22 cellular contexts compared by ENCODE assay signal in the genomic region with DNA sequence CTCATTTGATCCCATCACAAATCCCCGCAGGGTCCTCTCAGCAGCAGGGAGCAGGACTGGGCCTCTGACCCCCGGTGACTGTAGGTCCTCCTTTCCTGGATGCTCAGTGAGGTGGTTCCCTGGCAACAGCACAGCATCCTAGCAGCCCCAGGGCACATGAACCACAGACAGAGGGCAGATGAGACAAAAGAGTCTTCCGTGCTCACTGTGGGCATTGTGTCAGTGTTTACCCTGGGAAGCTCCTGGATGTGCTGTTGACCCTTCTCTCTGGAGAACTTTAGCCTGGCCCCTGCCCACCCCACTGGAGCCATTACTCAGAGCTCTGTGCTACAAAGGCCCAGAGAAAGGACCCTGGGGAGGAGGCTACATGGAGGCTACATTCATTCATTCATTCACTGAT. TPM values are rescaled to one million over a fixed set of nuclear protein-coding genes. Genes with fewer than 3 reads are reported as not detected.
DNase-seq lines count a peak whose midpoint lies in the region; ATAC-seq, FAIRE-seq and TF ChIP-seq lines count a peak whose summit lies in the region.
"Had no signal": no experiment of that assay in that cellular context is flagged by ENCODE, and none has a peak within 500 bp of the region (broad histone marks: within the 10 kb centered on the region; RNA-seq: fewer than 3 reads in every experiment).

No MANE protein-coding gene starts in this region.

- no peak overlapping the region for H3K23ac ChIP-seq in H9 (ENCODE audit: insufficient read length, low read depth, low read length)

- POLR2A ChIA-PET in HepG2 (lab: Yijun Ruan, JAX), result no interaction called here

- no peak overlapping the region for H3K4me3 ChIP-seq in HepG2 (replicated peaks in 1 of 3; ENCODE audit: insufficient read depth in 1 of 3, low read depth in 2 of 3, low read length in 3 of 3)
- no peak overlapping the region for H3K4me3 ChIP-seq in GM23248
- H3K4me3 ChIP-seq: HAP-1 had no signal

- no peak overlapping the region for H4K8ac ChIP-seq in H9 (replicated peaks; ENCODE audit: insufficient read length, low read depth, low read length)

- peaks cover 6% of the 10 kb centered on the region for H3K23me2 ChIP-seq in H9 (ENCODE audit: insufficient read length, low read depth, low read length, poor library complexity, severe bottlenecking)

- H3K27me3 ChIP-seq in HepG2 (ENCODE audit: control insufficient read depth in 1 of 2, insufficient read depth in 2 of 2, low read length in 2 of 2), result peaks cover 2 to 11% of the 10 kb centered on the region in 2 experiments; a peak in 3 of 5 replicates
- H3K27me3 ChIP-seq in H9 (ENCODE audit: insufficient read depth, low read length), result no peaks in the 10 kb centered on the region
- peaks cover 15% of the 10 kb centered on the region; the same call in 1 of the 2 replicates for H3K27me3 ChIP-seq in GM23248 (replicated peaks; ENCODE audit: insufficient read depth)
- H3K27me3 ChIP-seq: BE2C had no signal

- H3K9ac ChIP-seq in HepG2 (ENCODE audit: insufficient read depth, low read depth, low read length) (no peak overlapping the region), H9 (ENCODE audit: extremely low read depth, insufficient read length, low read length) (no peak overlapping the region), GM23248 (no peak overlapping the region)

- TF ChIP-seq CTCF in HepG2 (CRISPR knock-in tag; IDR thresholded peaks at IDR 0.05) (peak; percentile 22; the same call in 1 of the 2 replicates), H9 (conservative IDR thresholded peaks at IDR 0.05) (no peak)

- no peak overlapping the region for H3K18ac ChIP-seq in H9 (ENCODE audit: insufficient read length, low read depth, low read length)

- no peaks in the 10 kb centered on the region for H3K79me2 ChIP-seq in HepG2 (ENCODE audit: insufficient read depth, low read length)
- H3K79me2 ChIP-seq in H9 (ENCODE audit: insufficient read depth, low read length), result no peaks in the 10 kb centered on the region
- no peaks in the 10 kb centered on the region for H3K79me2 ChIP-seq in GM23248 (ENCODE audit: insufficient read depth)

- H4K20me1 ChIP-seq in HepG2 (ENCODE audit: insufficient read depth, low read length) (no peaks in the 10 kb centered on the region), H9 (ENCODE audit: control insufficient read depth, insufficient read depth, insufficient read length) (no peaks in the 10 kb centered on the region), GM23248 (ENCODE audit: insufficient read depth) (no peaks in the 10 kb centered on the region)

- H3K9me3 Mint-ChIP-seq in H9, result no peaks in the 10 kb centered on the region; a peak in 1 of 5 replicates
- H3K9me3 Mint-ChIP-seq: CD8-positive, alpha-beta memory T cell had no signal

- H3K56ac ChIP-seq in H9 (ENCODE audit: insufficient read length, low read depth, low read length), result no peak overlapping the region

- H3K9me3 ChIP-seq in HepG2 (ENCODE audit: low read length) (no peaks in the 10 kb centered on the region), H9 (ENCODE audit: control insufficient read depth, low read depth, low read length) (no peaks in the 10 kb centered on the region), GM23248 (ENCODE audit: low read depth) (no peaks in the 10 kb centered on the region)
- H3K9me3 ChIP-seq: BE2C, Caco-2, HAP-1 had no signal

- TF ChIP-seq POLR2A in HepG2 (IDR thresholded peaks at IDR 0.05; ENCODE audit: insufficient read depth in 1 of 2, low read depth in 2 of 2, low read length in 2 of 2), result no peak

- no peak overlapping the region for H2BK12ac ChIP-seq in H9 (ENCODE audit: insufficient read length, low read depth, low read length)

- no peaks in the 10 kb centered on the region; the same call in 1 of the 2 replicates for H3K27me3 Mint-ChIP-seq in H9 (ENCODE audit: low read depth)

- H2AFZ ChIP-seq in HepG2 (ENCODE audit: low read length), result no peak overlapping the region
- no peak overlapping the region for H2AFZ ChIP-seq in H9 (ENCODE audit: low read length)
- no peak overlapping the region for H2AFZ ChIP-seq in GM23248

- intact Hi-C loops in HepG2 (cut with micrococcal nuclease; ENCODE audit: unreplicated experiment), result no loop called here

- TF ChIP-seq EP300 in HepG2 (IDR thresholded peaks at IDR 0.05; ENCODE audit: low read depth in 2 of 2, low read length in 2 of 2), result no peak
- no peak for TF ChIP-seq EP300 in HepG2 (CRISPR knock-in tag; IDR thresholded peaks at IDR 0.05; ENCODE audit: borderline replicate concordance)

- no peaks in the 10 kb centered on the region for H3K9me2 ChIP-seq in GM23248 (ENCODE audit: insufficient read depth)

- BruUV-seq in HepG2 (replicated peaks; lab: Mats Ljungman, UMichigan), result no TSS peak

- no peak for TF ChIP-seq RAD21 in HepG2 (CRISPR knock-in tag; IDR thresholded peaks at IDR 0.05)

- WGBS in HepG2 (ENCODE audit: low lambda C conversion rate), result 20% methylated on average over 1 of the region's 3 CpGs
- no CpG with 5 or more reads among the region's 3 CpGs for WGBS in H9 (ENCODE audit: extremely low coverage, insufficient read length, low lambda C conversion rate)
- 81 to 82% methylated on average over 3 of the region's 3 CpGs for WGBS in GM23248 (ENCODE audit: low coverage in 1 of 2, low lambda C conversion rate in 2 of 2, missing lambda C conversion rate in 2 of 2), 2 experiments

- H3K36me3 ChIP-seq in HepG2 (replicated peaks in 1 of 2; ENCODE audit: control insufficient read depth in 1 of 2, insufficient read depth in 2 of 2, low read length in 2 of 2), result no peaks in the 10 kb centered on the region
- no peaks in the 10 kb centered on the region for H3K36me3 ChIP-seq in GM23248 (ENCODE audit: low read depth)
- H3K36me3 ChIP-seq: BE2C, HAP-1 had no signal

- no peak overlapping the region for H3K4me3 Mint-ChIP-seq in H9
- H3K4me3 Mint-ChIP-seq: CD4-positive, CD25-positive, alpha-beta regulatory T cell; CD8-positive, alpha-beta memory T cell had no signal

- no peak overlapping the region for H2AK5ac ChIP-seq in H9 (ENCODE audit: insufficient read length, low read length)

- H3K27ac ChIP-seq in HepG2 (ENCODE audit: extremely low read length, insufficient read depth, low read length) (no peak overlapping the region), H9 (ENCODE audit: insufficient read length, low read depth, low read length) (no peak overlapping the region), GM23248 (no peak overlapping the region)

- H3K14ac ChIP-seq in H9 (ENCODE audit: insufficient read depth, low read length), result no peak overlapping the region

- in situ Hi-C loops in HepG2 (cut with HindIII; ENCODE audit: extremely low pct_ligation_motif_present, low pct_unique_long_range_greater_than_20kb), result no loop called here
- in situ Hi-C loops in GM23248 (cut with MboI), result no loop called here

- no peaks in the 10 kb centered on the region for H3F3A ChIP-seq in GM23248 (ENCODE audit: insufficient read depth)

- no peaks in the 10 kb centered on the region for H3K79me1 ChIP-seq in H9 (ENCODE audit: insufficient read depth, low read depth, low read length, poor library complexity, severe bottlenecking)

- no peak overlapping the region for H2BK5ac ChIP-seq in H9 (ENCODE audit: insufficient read length, low read length)

- no peak overlapping the region for H4K91ac ChIP-seq in H9 (ENCODE audit: insufficient read length, low read depth, low read length)

- no peak overlapping the region for H3K4ac ChIP-seq in H9 (ENCODE audit: low read depth, low read length)

- no peak overlapping the region for H3K4me2 ChIP-seq in HepG2 (ENCODE audit: low read depth, low read length)
- H3K4me2 ChIP-seq in H9 (ENCODE audit: insufficient read depth, insufficient read length, low read length), result no peak overlapping the region
- H3K4me2 ChIP-seq in GM23248 (ENCODE audit: unreplicated experiment), result no peak overlapping the region

- peaks cover 30 to 35% of the 10 kb centered on the region in 2 experiments for H3K4me1 Mint-ChIP-seq in H9
- H3K4me1 Mint-ChIP-seq: CD8-positive, alpha-beta memory T cell had no signal

- H3K4me1 ChIP-seq in HepG2 (ENCODE audit: insufficient read depth, low read length) (peaks cover 15% of the 10 kb centered on the region), H9 (ENCODE audit: insufficient read depth, low read length) (peaks cover 8% of the 10 kb centered on the region; the same call in 1 of the 2 replicates), GM23248 (ENCODE audit: insufficient read depth) (no peaks in the 10 kb centered on the region)
- H3K4me1 ChIP-seq: HAP-1 had no signal

- peak; percentile 0 for DNase-seq in COLO668 (lab: John Stamatoyannopoulos, UW; ENCODE audit: unreplicated experiment)
- DNase-seq in ELF-1 (ENCODE audit: low read depth, low spot score), result peak; percentile 8
- peak; percentile 76 for DNase-seq in NCI-H748 (lab: John Stamatoyannopoulos, UW; ENCODE audit: unreplicated experiment)
- peak; percentile 45 for DNase-seq in HepG2 (ENCODE audit: low spot score)
- no peak for DNase-seq in H9
- no peak for DNase-seq in activated CD4-positive, alpha-beta T cell treated with anti-CD3 and anti-CD28 coated beads for 1 hour
- DNase-seq in GM23248, result no peak
- DNase-seq: ACHN; BE2C; C1 segment of cervical spinal cord; Caco-2; CD4-positive, CD25-positive, alpha-beta regulatory T cell; CD8-positive, alpha-beta memory T cell; DMS79; GF-D8 had no signal

- no peak overlapping the region for H2BK15ac ChIP-seq in H9 (ENCODE audit: low read depth, low read length)

- H3K27ac Mint-ChIP-seq in H9, result no peak overlapping the region
- H3K27ac Mint-ChIP-seq: CD4-positive, CD25-positive, alpha-beta regulatory T cell had no signal

- no peaks in the 10 kb centered on the region for H3K36me3 Mint-ChIP-seq in H9 (ENCODE audit: insufficient read depth in 1 of 3, low read depth in 3 of 3)
- H3K36me3 Mint-ChIP-seq: CD4-positive, CD25-positive, alpha-beta regulatory T cell; CD8-positive, alpha-beta memory T cell had no signal

- H3T11ph ChIP-seq in H9 (ENCODE audit: low read length), result no peak overlapping the region

- FAIRE-seq in HepG2 (lab: Jason Lieb, UNC), result no peak
- FAIRE-seq: A204.1, D721Med, H1 had no signal

- H2BK120ac ChIP-seq in H9 (ENCODE audit: low read depth, low read length, poor library complexity, severe bottlenecking), result no peak overlapping the region

- ATAC-seq in HepG2, result peak; percentile 78
- ATAC-seq in GM21717 (IDR thresholded peaks at IDR 0.05; ENCODE audit: unreplicated experiment), result no peak

- H2BK20ac ChIP-seq in H9 (ENCODE audit: low read depth, low read length, poor library complexity, severe bottlenecking), result no peak overlapping the region

- CTCF ChIA-PET in HepG2 (lab: Yijun Ruan, JAX; ENCODE audit: low intra/inter-chr PET ratio, low total read pairs), result no interaction called here

- no peak overlapping the region for H4K5ac ChIP-seq in H9 (ENCODE audit: insufficient read length, low read depth, low read length)

RNA-seq across cellular contexts. Expression of gene TMEM220, which starts 21.7 kb away (rescaled TPM):
- total RNA-seq in HepG2 (2016; rRNA removed; fragmentation: Illumina TruSeq; extraction: Trizol), result 0.73 and 2.2 TPM in 2 replicates
- total RNA-seq in HepG2 (2016; cell fraction: cytosol; rRNA removed; fragmentation: Illumina TruSeq; extraction: Trizol; ENCODE audit: low read depth), result 1.3 and 1.8 TPM in 2 replicates
- total RNA-seq in HepG2 (2016; cell fraction: insoluble cytoplasmic fraction; rRNA removed; fragmentation: Illumina TruSeq; extraction: Trizol), result 1.7 and 2.0 TPM in 2 replicates
- total RNA-seq in HepG2 (2016; cell fraction: membrane; rRNA removed; fragmentation: Illumina TruSeq; extraction: Trizol), result 1.8 and 2.3 TPM in 2 replicates
- total RNA-seq in HepG2 (2016; cell fraction: nucleus; rRNA removed; fragmentation: Illumina TruSeq; extraction: Trizol), result 1.0 and 1.6 TPM in 2 replicates
- 1.3 and 1.8 TPM in 2 replicates for polyA plus RNA-seq in HepG2 (2011; rRNA removed)
- polyA plus RNA-seq in HepG2 (2011; cell fraction: cytosol; rRNA removed), result 0.56 and 1.4 TPM in 2 replicates
- 0.87 and 1.0 TPM in 2 replicates for polyA plus RNA-seq in HepG2 (2011; cell fraction: nucleus; rRNA removed)
- 1.2 and 3.6 TPM in 2 replicates for polyA plus RNA-seq in HepG2 (2012)
- polyA plus RNA-seq in HepG2 (2016; cell fraction: cytosol; fragmentation: Illumina TruSeq; extraction: Trizol; ENCODE audit: low read depth), result 2.8 and 3.3 TPM in 2 replicates
- 1.4 and 2.6 TPM in 2 replicates for polyA plus RNA-seq in HepG2 (2016; cell fraction: insoluble cytoplasmic fraction; fragmentation: Illumina TruSeq; extraction: Trizol; ENCODE audit: low read depth)
- 1.4 and 1.9 TPM in 2 replicates for polyA plus RNA-seq in HepG2 (2016; cell fraction: membrane; fragmentation: Illumina TruSeq; extraction: Trizol; ENCODE audit: low read depth)
- polyA plus RNA-seq in HepG2 (2016; cell fraction: nucleus; fragmentation: Illumina TruSeq; extraction: Trizol; ENCODE audit: insufficient read depth, low read depth), result 2.5 and 5.7 TPM in 2 replicates
- polyA minus RNA-seq in HepG2 (2011; rRNA and poly(A)+ RNA removed; ENCODE audit: low replicate concordance), result 0.50 TPM in 1 of 2 replicates, not detected in the other
- 0.26 and 1.3 TPM in 2 replicates for polyA minus RNA-seq in HepG2 (2011; cell fraction: cytosol; rRNA and poly(A)+ RNA removed)
- polyA minus RNA-seq in HepG2 (2011; cell fraction: nucleus; rRNA and poly(A)+ RNA removed), result 0.64 and 1.4 TPM in 2 replicates
- 6.1 and 7.1 TPM in 2 replicates for total RNA-seq in H9 (2021)
- 0.54 and 5.6 TPM in 2 replicates for total RNA-seq in GM23248 (2014; rRNA removed; shearing (Covaris generic))
- polyA plus RNA-seq in GM23248 (2016; fragmentation: Nextera tagmentation; extraction: Ambion mirVana), result 8.0 and 9.5 TPM in 2 replicates
- total RNA-seq: Caco-2, HT-29 had no signal

RNA-seq across cellular contexts. Expression of gene TMEM238L, which starts 52.3 kb away (rescaled TPM):
- total RNA-seq in HepG2 (2016; rRNA removed; fragmentation: Illumina TruSeq; extraction: Trizol), result not detected in 2 replicates
- not detected in 2 replicates for total RNA-seq in HepG2 (2016; cell fraction: cytosol; rRNA removed; fragmentation: Illumina TruSeq; extraction: Trizol; ENCODE audit: low read depth)
- total RNA-seq in HepG2 (2016; cell fraction: insoluble cytoplasmic fraction; rRNA removed; fragmentation: Illumina TruSeq; extraction: Trizol), result not detected in 2 replicates
- not detected in 2 replicates for total RNA-seq in HepG2 (2016; cell fraction: membrane; rRNA removed; fragmentation: Illumina TruSeq; extraction: Trizol)
- total RNA-seq in HepG2 (2016; cell fraction: nucleus; rRNA removed; fragmentation: Illumina TruSeq; extraction: Trizol), result not detected in 2 replicates
- polyA plus RNA-seq in HepG2 (2011; rRNA removed), result not detected in 2 replicates
- not detected in 2 replicates for polyA plus RNA-seq in HepG2 (2011; cell fraction: cytosol; rRNA removed)
- polyA plus RNA-seq in HepG2 (2011; cell fraction: nucleus; rRNA removed), result not detected in 2 replicates
- not detected in 2 replicates for polyA plus RNA-seq in HepG2 (2012)
- polyA plus RNA-seq in HepG2 (2016; cell fraction: cytosol; fragmentation: Illumina TruSeq; extraction: Trizol; ENCODE audit: low read depth), result not detected in 2 replicates
- not detected in 2 replicates for polyA plus RNA-seq in HepG2 (2016; cell fraction: insoluble cytoplasmic fraction; fragmentation: Illumina TruSeq; extraction: Trizol; ENCODE audit: low read depth)
- not detected in 2 replicates for polyA plus RNA-seq in HepG2 (2016; cell fraction: membrane; fragmentation: Illumina TruSeq; extraction: Trizol; ENCODE audit: low read depth)
- polyA plus RNA-seq in HepG2 (2016; cell fraction: nucleus; fragmentation: Illumina TruSeq; extraction: Trizol; ENCODE audit: insufficient read depth, low read depth), result not detected in 2 replicates
- not detected in 2 replicates for polyA minus RNA-seq in HepG2 (2011; rRNA and poly(A)+ RNA removed; ENCODE audit: low replicate concordance)
- polyA minus RNA-seq in HepG2 (2011; cell fraction: cytosol; rRNA and poly(A)+ RNA removed), result not detected in 2 replicates
- polyA minus RNA-seq in HepG2 (2011; cell fraction: nucleus; rRNA and poly(A)+ RNA removed), result not detected in 2 replicates
- not detected in 2 replicates for total RNA-seq in H9 (2021)
- total RNA-seq in GM23248 (2014; rRNA removed; shearing (Covaris generic)), result not detected in 2 replicates
- not detected in 2 replicates for polyA plus RNA-seq in GM23248 (2016; fragmentation: Nextera tagmentation; extraction: Ambion mirVana)
- total RNA-seq: Caco-2; CD4-positive, CD25-positive, alpha-beta regulatory T cell; CD8-positive, alpha-beta memory T cell; Daoy; H1 had no signal
- polyA plus RNA-seq: CD4-positive, CD25-positive, alpha-beta regulatory T cell; CD8-positive, alpha-beta memory T cell; H1 had no signal

RNA-seq across cellular contexts. Expression of gene ADPRM, which starts 54.2 kb away (rescaled TPM):
- total RNA-seq in HepG2 (2016; rRNA removed; fragmentation: Illumina TruSeq; extraction: Trizol) (5.6 and 5.9 TPM in 2 replicates), H9 (2021) (5.1 and 7.1 TPM in 2 replicates)
- total RNA-seq in HepG2 (2016; cell fraction: cytosol; rRNA removed; fragmentation: Illumina TruSeq; extraction: Trizol; ENCODE audit: low read depth), result 2.8 and 3.3 TPM in 2 replicates
- total RNA-seq in HepG2 (2016; cell fraction: insoluble cytoplasmic fraction; rRNA removed; fragmentation: Illumina TruSeq; extraction: Trizol), result 4.9 and 6.3 TPM in 2 replicates
- total RNA-seq in HepG2 (2016; cell fraction: membrane; rRNA removed; fragmentation: Illumina TruSeq; extraction: Trizol), result 6.2 and 6.3 TPM in 2 replicates
- total RNA-seq in HepG2 (2016; cell fraction: nucleus; rRNA removed; fragmentation: Illumina TruSeq; extraction: Trizol), result 3.9 and 4.2 TPM in 2 replicates
- polyA plus RNA-seq in HepG2 (2011; rRNA removed) (7.9 and 10.8 TPM in 2 replicates), GM23248 (2016; fragmentation: Nextera tagmentation; extraction: Ambion mirVana) (14.3 and 15.4 TPM in 2 replicates)
- 5.5 and 8.7 TPM in 2 replicates for polyA plus RNA-seq in HepG2 (2011; cell fraction: cytosol; rRNA removed)
- 2.3 and 3.2 TPM in 2 replicates for polyA plus RNA-seq in HepG2 (2011; cell fraction: nucleus; rRNA removed)
- polyA plus RNA-seq in HepG2 (2012), result 10.1 and 12.1 TPM in 2 replicates
- 2.8 and 3.1 TPM in 2 replicates for polyA plus RNA-seq in HepG2 (2016; cell fraction: cytosol; fragmentation: Illumina TruSeq; extraction: Trizol; ENCODE audit: low read depth)
- polyA plus RNA-seq in HepG2 (2016; cell fraction: insoluble cytoplasmic fraction; fragmentation: Illumina TruSeq; extraction: Trizol; ENCODE audit: low read depth), result 6.1 and 6.3 TPM in 2 replicates
- polyA plus RNA-seq in HepG2 (2016; cell fraction: membrane; fragmentation: Illumina TruSeq; extraction: Trizol; ENCODE audit: low read depth), result 5.4 and 5.6 TPM in 2 replicates
- 3.6 and 4.3 TPM in 2 replicates for polyA plus RNA-seq in HepG2 (2016; cell fraction: nucleus; fragmentation: Illumina TruSeq; extraction: Trizol; ENCODE audit: insufficient read depth, low read depth)
- 5.1 and 6.9 TPM in 2 replicates for polyA minus RNA-seq in HepG2 (2011; rRNA and poly(A)+ RNA removed; ENCODE audit: low replicate concordance)
- polyA minus RNA-seq in HepG2 (2011; cell fraction: cytosol; rRNA and poly(A)+ RNA removed), result 3.3 and 4.0 TPM in 2 replicates
- 9.0 and 14.3 TPM in 2 replicates for polyA minus RNA-seq in HepG2 (2011; cell fraction: nucleus; rRNA and poly(A)+ RNA removed)
- 8.6 and 16.1 TPM in 2 replicates for total RNA-seq in GM23248 (2014; rRNA removed; shearing (Covaris generic))

RNA-seq across cellular contexts. Expression of gene SCO1, which starts 54.2 kb away (rescaled TPM):
- 50.3 and 69.5 TPM in 2 replicates for total RNA-seq in HepG2 (2016; rRNA removed; fragmentation: Illumina TruSeq; extraction: Trizol)
- total RNA-seq in HepG2 (2016; cell fraction: cytosol; rRNA removed; fragmentation: Illumina TruSeq; extraction: Trizol; ENCODE audit: low read depth), result 3.1 and 4.2 TPM in 2 replicates
- 51.9 and 71.9 TPM in 2 replicates for total RNA-seq in HepG2 (2016; cell fraction: insoluble cytoplasmic fraction; rRNA removed; fragmentation: Illumina TruSeq; extraction: Trizol)
- total RNA-seq in HepG2 (2016; cell fraction: membrane; rRNA removed; fragmentation: Illumina TruSeq; extraction: Trizol), result 10.6 and 11.3 TPM in 2 replicates
- total RNA-seq in HepG2 (2016; cell fraction: nucleus; rRNA removed; fragmentation: Illumina TruSeq; extraction: Trizol), result 32.1 and 34.3 TPM in 2 replicates
- 11.0 and 11.4 TPM in 2 replicates for polyA plus RNA-seq in HepG2 (2011; rRNA removed)
- polyA plus RNA-seq in HepG2 (2011; cell fraction: cytosol; rRNA removed), result 8.5 and 10.4 TPM in 2 replicates
- polyA plus RNA-seq in HepG2 (2011; cell fraction: nucleus; rRNA removed), result 9.3 and 11.8 TPM in 2 replicates
- polyA plus RNA-seq in HepG2 (2012), result 12.4 and 14.8 TPM in 2 replicates
- 4.1 and 4.2 TPM in 2 replicates for polyA plus RNA-seq in HepG2 (2016; cell fraction: cytosol; fragmentation: Illumina TruSeq; extraction: Trizol; ENCODE audit: low read depth)
- 56.4 and 64.1 TPM in 2 replicates for polyA plus RNA-seq in HepG2 (2016; cell fraction: insoluble cytoplasmic fraction; fragmentation: Illumina TruSeq; extraction: Trizol; ENCODE audit: low read depth)
- polyA plus RNA-seq in HepG2 (2016; cell fraction: membrane; fragmentation: Illumina TruSeq; extraction: Trizol; ENCODE audit: low read depth), result 7.3 TPM in 2 replicates
- polyA plus RNA-seq in HepG2 (2016; cell fraction: nucleus; fragmentation: Illumina TruSeq; extraction: Trizol; ENCODE audit: insufficient read depth, low read depth), result 35.9 and 42.3 TPM in 2 replicates
- polyA minus RNA-seq in HepG2 (2011; rRNA and poly(A)+ RNA removed; ENCODE audit: low replicate concordance), result 15.5 and 28.5 TPM in 2 replicates
- 7.4 and 12.4 TPM in 2 replicates for polyA minus RNA-seq in HepG2 (2011; cell fraction: cytosol; rRNA and poly(A)+ RNA removed)
- polyA minus RNA-seq in HepG2 (2011; cell fraction: nucleus; rRNA and poly(A)+ RNA removed), result 28.8 and 30.6 TPM in 2 replicates
- total RNA-seq in H9 (2021), result 60.3 and 63.6 TPM in 2 replicates
- total RNA-seq in GM23248 (2014; rRNA removed; shearing (Covaris generic)), result 25.6 and 51.1 TPM in 2 replicates
- polyA plus RNA-seq in GM23248 (2016; fragmentation: Nextera tagmentation; extraction: Ambion mirVana), result 40.4 and 40.5 TPM in 2 replicates

Comparison
In these comparisons a context has a peak if more than half of its experiments do, and no peak if none do; other contexts are left out.
1. DNase-seq: peak in COLO668 (single experiment), ELF-1 (single experiment), NCI-H748 (single experiment) and HepG2 (single experiment); none in H9 (single experiment), activated CD4-positive, alpha-beta T cell treated with anti-CD3 and anti-CD28 coated beads for 1 hour (single experiment) and GM23248 (single experiment).